ENCODE assay signal across 19 cellular contexts in genomic region chr1:3360646-3361257, GRCh38.
"Had no signal": no experiment of that assay in that cellular context is flagged by ENCODE, and none has a peak within 500 bp of the region (broad histone marks: within the 10 kb centered on the region; RNA-seq: fewer than 3 reads in every experiment).

No MANE protein-coding gene starts in this region.

- H3K27ac ChIP-seq: brain microvascular endothelial cell, lower lobe of right lung, transverse colon had no signal

- H3K4me3 Mint-ChIP-seq: activated CD8-positive, alpha-beta T cell treated with anti-CD3 and anti-CD28 coated beads, Interleukin-2, amount 10 ng/mL, durations not matched to agents 7 days and 5 days; naive B cell; neural crest cell had no signal

- H3K4me1 Mint-ChIP-seq: naive B cell had no signal

- H3K4me1 ChIP-seq: lower lobe of right lung, transverse colon had no signal

- DNase-seq: activated CD4-positive, alpha-beta T cell treated with anti-CD3 and anti-CD28 coated beads for 1 hour; activated CD4-positive, alpha-beta T cell treated with anti-CD3 and anti-CD28 coated beads, Interleukin-2, amount 50 U/mL, for 1 hour; activated CD8-positive, alpha-beta T cell treated with anti-CD3 and anti-CD28 coated beads, Interleukin-2, amount 10 ng/mL, durations not matched to agents 7 days and 5 days; aorta; brain microvascular endothelial cell; central memory CD4-positive, alpha-beta T cell; effector memory CD4-positive, alpha-beta T cell; foreskin melanocyte; islet precursor cell; left colon; lower lobe of right lung; naive B cell; stimulated activated CD4-positive, alpha-beta T cell treated with anti-CD3 and anti-CD28 coated beads, Interleukin-4, amount 100 ng/mL, for 4 hours; stimulated activated naive CD8-positive, alpha-beta T cell treated with anti-CD3 and anti-CD28 coated beads, Interleukin-15, Interleukin-2, amounts not matched to agents 100 U/mL and 50 U/mL, for 24 hours; T-helper 9 cell; transverse colon had no signal

- H3K9me3 ChIP-seq: lower lobe of right lung, transverse colon had no signal

- H3K4me3 ChIP-seq: lower lobe of right lung, transverse colon had no signal

- H3K27me3 Mint-ChIP-seq: progenitor cell of endocrine pancreas had no signal

- ATAC-seq: activated CD8-positive, alpha-beta T cell treated with anti-CD3 and anti-CD28 coated beads, Interleukin-2, amount 10 ng/mL, durations not matched to agents 7 days and 5 days; activated naive CD4-positive, alpha-beta T cell treated with anti-CD3 and anti-CD28 coated beads, Interleukin-2, amount 50 U/mL, for 72 hours; lower lobe of right lung; stimulated activated naive CD8-positive, alpha-beta T cell treated with anti-CD3 and anti-CD28 coated beads, Interleukin-15, Interleukin-2, amounts not matched to agents 100 U/mL and 50 U/mL, for 24 hours had no signal

- H3K36me3 Mint-ChIP-seq: activated naive CD4-positive, alpha-beta T cell treated with anti-CD3 and anti-CD28 coated beads, Interleukin-2, amount 50 U/mL, for 72 hours; naive B cell had no signal

- H3K27ac Mint-ChIP-seq: activated CD8-positive, alpha-beta T cell treated with anti-CD3 and anti-CD28 coated beads, Interleukin-2, amount 10 ng/mL, durations not matched to agents 7 days and 5 days had no signal

- H3K9me3 Mint-ChIP-seq: activated naive CD4-positive, alpha-beta T cell treated with anti-CD3 and anti-CD28 coated beads, Interleukin-2, amount 50 U/mL, for 72 hours; naive B cell; neural crest cell had no signal

- H3K36me3 ChIP-seq: brain microvascular endothelial cell, lower lobe of right lung, transverse colon had no signal
